In genomic region chr21:16425297-16425696, GRCh38 we compare ENCODE assay signal across 2 cellular contexts.
A peak's percentile ranks its signal among the peaks of the same experiment; 100 is the strongest.
TF ChIP-seq lines count a peak whose summit lies in the region.

No MANE protein-coding gene starts in this region.

TF ChIP-seq in SK-N-SH, 30 proteins besides CTCF, POLR2A, EP300 and RAD21:
- TF ChIP-seq, protein P1, sequence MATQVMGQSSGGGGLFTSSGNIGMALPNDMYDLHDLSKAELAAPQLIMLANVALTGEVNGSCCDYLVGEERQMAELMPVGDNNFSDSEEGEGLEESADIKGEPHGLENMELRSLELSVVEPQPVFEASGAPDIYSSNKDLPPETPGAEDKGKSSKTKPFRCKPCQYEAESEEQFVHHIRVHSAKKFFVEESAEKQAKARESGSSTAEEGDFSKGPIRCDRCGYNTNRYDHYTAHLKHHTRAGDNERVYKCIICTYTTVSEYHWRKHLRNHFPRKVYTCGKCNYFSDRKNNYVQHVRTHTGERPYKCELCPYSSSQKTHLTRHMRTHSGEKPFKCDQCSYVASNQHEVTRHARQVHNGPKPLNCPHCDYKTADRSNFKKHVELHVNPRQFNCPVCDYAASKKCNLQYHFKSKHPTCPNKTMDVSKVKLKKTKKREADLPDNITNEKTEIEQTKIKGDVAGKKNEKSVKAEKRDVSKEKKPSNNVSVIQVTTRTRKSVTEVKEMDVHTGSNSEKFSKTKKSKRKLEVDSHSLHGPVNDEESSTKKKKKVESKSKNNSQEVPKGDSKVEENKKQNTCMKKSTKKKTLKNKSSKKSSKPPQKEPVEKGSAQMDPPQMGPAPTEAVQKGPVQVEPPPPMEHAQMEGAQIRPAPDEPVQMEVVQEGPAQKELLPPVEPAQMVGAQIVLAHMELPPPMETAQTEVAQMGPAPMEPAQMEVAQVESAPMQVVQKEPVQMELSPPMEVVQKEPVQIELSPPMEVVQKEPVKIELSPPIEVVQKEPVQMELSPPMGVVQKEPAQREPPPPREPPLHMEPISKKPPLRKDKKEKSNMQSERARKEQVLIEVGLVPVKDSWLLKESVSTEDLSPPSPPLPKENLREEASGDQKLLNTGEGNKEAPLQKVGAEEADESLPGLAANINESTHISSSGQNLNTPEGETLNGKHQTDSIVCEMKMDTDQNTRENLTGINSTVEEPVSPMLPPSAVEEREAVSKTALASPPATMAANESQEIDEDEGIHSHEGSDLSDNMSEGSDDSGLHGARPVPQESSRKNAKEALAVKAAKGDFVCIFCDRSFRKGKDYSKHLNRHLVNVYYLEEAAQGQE (IDR thresholded peaks at IDR 0.05; ENCODE audit: low read depth, low read length), result no peak
- TF ChIP-seq ZBTB33 (IDR thresholded peaks at IDR 0.05; ENCODE audit: borderline replicate concordance, low read depth), result no peak
- 0 out of 2 replicates have a peak, but pooled peaks have one; percentile 3 for TF ChIP-seq RCOR1 (IDR thresholded peaks at IDR 0.05; ENCODE audit: low read length)

TF ChIP-seq in SK-N-SH treated with all-trans-retinoic acid at 6 μM for 48 hours, 23 proteins besides CTCF, POLR2A, EP300 and RAD21 (continued from another document):
- TF ChIP-seq ARNTL (CRISPR knock-in tag; IDR thresholded peaks at IDR 0.05; ENCODE audit: borderline replicate concordance, low read depth) (no peak), GLIS3 (CRISPR knock-in tag; IDR thresholded peaks at IDR 0.05) (no peak), TSHZ2 (CRISPR knock-in tag; IDR thresholded peaks at IDR 0.05) (no peak), CREB5 (CRISPR knock-in tag; IDR thresholded peaks at IDR 0.05; ENCODE audit: low read depth) (no peak), ISL1 (CRISPR knock-in tag; IDR thresholded peaks at IDR 0.05) (no peak)
